Comparison of ENCODE assay signal across 22 cellular contexts in the genomic region with DNA sequence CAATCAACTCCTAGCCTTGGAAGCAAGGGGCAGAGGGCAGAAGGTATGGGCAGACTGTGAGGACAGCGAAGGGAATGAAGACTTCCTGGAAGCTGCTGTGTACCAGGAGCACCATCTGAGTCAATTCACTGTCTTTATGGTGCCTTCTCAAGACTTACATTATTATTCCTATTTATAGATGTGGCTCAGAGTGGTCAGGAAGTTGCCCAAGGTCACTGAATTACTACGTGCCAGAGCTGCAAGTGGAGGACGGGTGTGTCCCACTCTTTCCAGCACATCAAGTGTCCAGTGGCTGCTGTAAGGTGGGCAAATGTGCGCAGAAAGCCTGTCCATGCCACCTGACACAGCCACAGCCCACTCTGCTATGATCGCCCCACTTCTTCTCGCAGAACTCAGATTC. TPM values are rescaled to one million over a fixed set of nuclear protein-coding genes. Genes with fewer than 3 reads are reported as not detected.
"Had no signal": no experiment of that assay in that cellular context is flagged by ENCODE, and none has a peak within 500 bp of the region (broad histone marks: within the 10 kb centered on the region; RNA-seq: fewer than 3 reads in every experiment).

No MANE protein-coding gene starts in this region.

- H3K27me3 ChIP-seq: upper lobe of left lung had no signal

- H3K27ac ChIP-seq: foreskin keratinocyte, lower lobe of right lung, thoracic aorta, upper lobe of left lung had no signal

- H3K9me3 ChIP-seq: lower lobe of right lung, mucosa of descending colon, thoracic aorta, upper lobe of left lung had no signal

- H3K4me3 ChIP-seq: lower lobe of right lung, mucosa of descending colon, thoracic aorta, upper lobe of left lung had no signal

- DNase-seq: activated CD4-positive, alpha-beta T cell treated with anti-CD3 and anti-CD28 coated beads, Interleukin-2, amount 50 U/mL, for 4 hours; activated effector memory CD4-positive, alpha-beta T cell treated with anti-CD3 and anti-CD28 coated beads, Interleukin-2, amount 50 U/mL, for 16 hours; activated naive CD4-positive, alpha-beta T cell treated with anti-CD3 and anti-CD28 coated beads, Interleukin-2, amount 10 ng/mL, durations not matched to agents 7 days and 5 days; amygdala; central memory CD4-positive, alpha-beta T cell; effector memory CD4-positive, alpha-beta T cell; islet precursor cell; left colon; lower lobe of right lung; mucosa of descending colon; naive B cell; stimulated activated CD4-positive, alpha-beta T cell treated with anti-CD3 and anti-CD28 coated beads, Interleukin-4, amount 100 ng/mL, for 24 hours; stimulated activated naive CD4-positive, alpha-beta T cell treated with Interleukin-2 at 50 U/mL for 16 hours; T-helper 1 cell; upper lobe of left lung had no signal

- ATAC-seq: activated T-cell treated with anti-CD3 and anti-CD28 coated beads, Interleukin-2, amount 50 U/mL, for 72 hours; lower lobe of right lung; mucosa of descending colon had no signal

- H3K36me3 ChIP-seq: lower lobe of right lung, thoracic aorta, upper lobe of left lung had no signal

- H3K4me1 ChIP-seq: foreskin keratinocyte, lower lobe of right lung, upper lobe of left lung had no signal

RNA-seq across cellular contexts. Expression of gene SMPX, which starts 32.0 kb away (rescaled TPM):
- total RNA-seq: activated CD8-positive, alpha-beta memory T cell treated with anti-CD3 and anti-CD28 coated beads for 36 hours; activated T-cell treated with anti-CD3 and anti-CD28 coated beads, Interleukin-2, amount 50 U/mL, for 72 hours; dermis microvascular lymphatic vessel endothelial cell; foreskin keratinocyte; lower lobe of right lung; renal cortical epithelial cell; WTC11 had no signal
- polyA plus RNA-seq: foreskin keratinocyte had no signal
